In the genomic region with DNA sequence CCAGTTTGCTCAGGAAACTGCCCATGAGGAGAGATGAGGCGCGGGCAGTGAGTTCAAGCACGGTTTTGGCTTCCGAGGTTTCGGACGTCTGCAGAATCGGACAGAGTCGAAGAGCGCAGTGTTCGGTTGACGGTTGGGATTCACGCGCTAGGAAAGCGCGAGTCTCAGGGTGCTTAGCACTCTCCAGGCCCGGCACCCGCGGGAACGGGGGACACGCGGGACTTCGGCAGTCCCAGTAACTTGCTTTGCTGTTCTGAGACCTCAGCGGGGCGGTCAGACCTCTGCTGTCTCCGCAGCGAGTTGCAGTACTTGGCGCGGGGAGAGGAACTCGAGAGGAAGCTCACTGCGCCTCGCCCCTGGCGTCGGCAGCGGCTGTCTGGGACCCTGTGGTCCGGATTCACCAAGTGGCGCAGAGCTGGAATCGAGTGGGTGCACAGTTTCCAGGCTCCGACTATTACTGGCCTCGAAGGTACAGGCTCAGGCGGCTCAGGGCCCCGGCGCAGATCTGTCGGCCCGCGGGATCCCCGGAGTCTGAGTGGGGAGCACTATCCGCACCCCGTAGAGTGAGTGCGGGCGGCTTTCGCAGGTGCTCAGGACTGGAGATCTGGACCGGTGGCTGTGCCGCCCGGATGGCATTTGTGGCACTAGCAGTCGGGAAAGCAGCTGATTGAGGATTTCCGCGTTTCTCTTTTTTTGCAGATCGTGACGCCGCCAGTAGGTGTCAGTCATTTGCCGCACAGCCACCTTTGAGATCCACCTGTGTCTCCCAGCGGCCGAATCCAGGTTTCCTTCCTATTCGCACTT, we compare ENCODE assay signal across 1 cellular context.
A peak's percentile ranks its signal among the peaks of the same experiment; 100 is the strongest.
TF ChIP-seq lines count a peak whose summit lies in the region.

TSS of gene POM121L2 (minus strand) at position 128 of the 804 bp plus-strand sequence. CDS start at position 25, 103 bp downstream.

TF ChIP-seq in HepG2, 621 proteins besides CTCF, POLR2A, EP300 and RAD21 (continued from another document and continues in another):
- TF ChIP-seq, protein P1, sequence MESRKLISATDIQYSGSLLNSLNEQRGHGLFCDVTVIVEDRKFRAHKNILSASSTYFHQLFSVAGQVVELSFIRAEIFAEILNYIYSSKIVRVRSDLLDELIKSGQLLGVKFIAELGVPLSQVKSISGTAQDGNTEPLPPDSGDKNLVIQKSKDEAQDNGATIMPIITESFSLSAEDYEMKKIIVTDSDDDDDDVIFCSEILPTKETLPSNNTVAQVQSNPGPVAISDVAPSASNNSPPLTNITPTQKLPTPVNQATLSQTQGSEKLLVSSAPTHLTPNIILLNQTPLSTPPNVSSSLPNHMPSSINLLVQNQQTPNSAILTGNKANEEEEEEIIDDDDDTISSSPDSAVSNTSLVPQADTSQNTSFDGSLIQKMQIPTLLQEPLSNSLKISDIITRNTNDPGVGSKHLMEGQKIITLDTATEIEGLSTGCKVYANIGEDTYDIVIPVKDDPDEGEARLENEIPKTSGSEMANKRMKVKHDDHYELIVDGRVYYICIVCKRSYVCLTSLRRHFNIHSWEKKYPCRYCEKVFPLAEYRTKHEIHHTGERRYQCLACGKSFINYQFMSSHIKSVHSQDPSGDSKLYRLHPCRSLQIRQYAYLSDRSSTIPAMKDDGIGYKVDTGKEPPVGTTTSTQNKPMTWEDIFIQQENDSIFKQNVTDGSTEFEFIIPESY (CRISPR knock-in tag; IDR thresholded peaks at IDR 0.05): peak; percentile 16; the same call in 1 of the 2 replicates
- TF ChIP-seq, protein P2, sequence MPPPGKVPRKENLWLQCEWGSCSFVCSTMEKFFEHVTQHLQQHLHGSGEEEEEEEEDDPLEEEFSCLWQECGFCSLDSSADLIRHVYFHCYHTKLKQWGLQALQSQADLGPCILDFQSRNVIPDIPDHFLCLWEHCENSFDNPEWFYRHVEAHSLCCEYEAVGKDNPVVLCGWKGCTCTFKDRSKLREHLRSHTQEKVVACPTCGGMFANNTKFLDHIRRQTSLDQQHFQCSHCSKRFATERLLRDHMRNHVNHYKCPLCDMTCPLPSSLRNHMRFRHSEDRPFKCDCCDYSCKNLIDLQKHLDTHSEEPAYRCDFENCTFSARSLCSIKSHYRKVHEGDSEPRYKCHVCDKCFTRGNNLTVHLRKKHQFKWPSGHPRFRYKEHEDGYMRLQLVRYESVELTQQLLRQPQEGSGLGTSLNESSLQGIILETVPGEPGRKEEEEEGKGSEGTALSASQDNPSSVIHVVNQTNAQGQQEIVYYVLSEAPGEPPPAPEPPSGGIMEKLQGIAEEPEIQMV (CRISPR knock-in tag; IDR thresholded peaks at IDR 0.05; ENCODE audit: low read depth): peak; percentile 57; the same call in 1 of the 2 replicates
- TF ChIP-seq MAFF (IDR thresholded peaks at IDR 0.05; ENCODE audit: low read depth, low read length): 0 out of 2 replicates have a peak, but pooled peaks have one; percentile 2
- TF ChIP-seq JUNB (CRISPR knock-in tag; IDR thresholded peaks at IDR 0.05; ENCODE audit: borderline replicate concordance): no peak
- TF ChIP-seq MYNN (CRISPR knock-in tag; IDR thresholded peaks at IDR 0.05; ENCODE audit: low read depth): no peak
- peak; percentile 55; the same call in 1 of the 2 replicates for TF ChIP-seq MYPOP (CRISPR knock-in tag; IDR thresholded peaks at IDR 0.05)
- TF ChIP-seq SNAPC4 (CRISPR knock-in tag; IDR thresholded peaks at IDR 0.05): 0 out of 2 replicates have a peak, but pooled peaks have one; percentile 64
- 0 out of 4 replicates have a peak, but pooled peaks of 1 of the 2 experiments have one; percentile 26 for TF ChIP-seq KLF16 (CRISPR knock-in tag; IDR thresholded peaks at IDR 0.05)
- TF ChIP-seq ZNF121 (CRISPR knock-in tag; IDR thresholded peaks at IDR 0.05): 0 out of 2 replicates have a peak, but pooled peaks have one; percentile 37
- no peak for TF ChIP-seq ZSCAN5A (CRISPR knock-in tag; IDR thresholded peaks at IDR 0.05; ENCODE audit: borderline replicate concordance)
- TF ChIP-seq, protein P3, sequence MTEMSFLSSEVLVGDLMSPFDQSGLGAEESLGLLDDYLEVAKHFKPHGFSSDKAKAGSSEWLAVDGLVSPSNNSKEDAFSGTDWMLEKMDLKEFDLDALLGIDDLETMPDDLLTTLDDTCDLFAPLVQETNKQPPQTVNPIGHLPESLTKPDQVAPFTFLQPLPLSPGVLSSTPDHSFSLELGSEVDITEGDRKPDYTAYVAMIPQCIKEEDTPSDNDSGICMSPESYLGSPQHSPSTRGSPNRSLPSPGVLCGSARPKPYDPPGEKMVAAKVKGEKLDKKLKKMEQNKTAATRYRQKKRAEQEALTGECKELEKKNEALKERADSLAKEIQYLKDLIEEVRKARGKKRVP (CRISPR knock-in tag; IDR thresholded peaks at IDR 0.05): no peak
- peak; percentile 50; the same call in 1 of the 2 replicates for TF ChIP-seq SALL1 (CRISPR knock-in tag; IDR thresholded peaks at IDR 0.05)
- TF ChIP-seq ZNF263 (CRISPR knock-in tag; IDR thresholded peaks at IDR 0.05): peak; percentile 72; the same call in 1 of the 2 replicates
- no peak for TF ChIP-seq NCOA1 (CRISPR knock-in tag; IDR thresholded peaks at IDR 0.05)
- 0 out of 2 replicates have a peak, but pooled peaks have one; percentile 83 for TF ChIP-seq ZNF850 (CRISPR knock-in tag; conservative IDR thresholded peaks at IDR 0.05)
- peak; percentile 66; the same call in 1 of the 2 replicates for TF ChIP-seq ZNF383 (CRISPR knock-in tag; IDR thresholded peaks at IDR 0.05; ENCODE audit: borderline replicate concordance)
- no peak for TF ChIP-seq CENPT (CRISPR knock-in tag; IDR thresholded peaks at IDR 0.05; ENCODE audit: low read depth)
- peak; percentile 33 for TF ChIP-seq PTBP1 (IDR thresholded peaks at IDR 0.05; ENCODE audit: low read depth, low read length, poor library complexity, severe bottlenecking)
- peak; percentile 33; the same call in 1 of the 2 replicates for TF ChIP-seq IKZF5 (CRISPR knock-in tag; IDR thresholded peaks at IDR 0.05)
- TF ChIP-seq, protein P4, sequence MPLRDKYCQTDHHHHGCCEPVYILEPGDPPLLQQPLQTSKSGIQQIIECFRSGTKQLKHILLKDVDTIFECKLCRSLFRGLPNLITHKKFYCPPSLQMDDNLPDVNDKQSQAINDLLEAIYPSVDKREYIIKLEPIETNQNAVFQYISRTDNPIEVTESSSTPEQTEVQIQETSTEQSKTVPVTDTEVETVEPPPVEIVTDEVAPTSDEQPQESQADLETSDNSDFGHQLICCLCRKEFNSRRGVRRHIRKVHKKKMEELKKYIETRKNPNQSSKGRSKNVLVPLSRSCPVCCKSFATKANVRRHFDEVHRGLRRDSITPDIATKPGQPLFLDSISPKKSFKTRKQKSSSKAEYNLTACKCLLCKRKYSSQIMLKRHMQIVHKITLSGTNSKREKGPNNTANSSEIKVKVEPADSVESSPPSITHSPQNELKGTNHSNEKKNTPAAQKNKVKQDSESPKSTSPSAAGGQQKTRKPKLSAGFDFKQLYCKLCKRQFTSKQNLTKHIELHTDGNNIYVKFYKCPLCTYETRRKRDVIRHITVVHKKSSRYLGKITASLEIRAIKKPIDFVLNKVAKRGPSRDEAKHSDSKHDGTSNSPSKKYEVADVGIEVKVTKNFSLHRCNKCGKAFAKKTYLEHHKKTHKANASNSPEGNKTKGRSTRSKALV (CRISPR knock-in tag; IDR thresholded peaks at IDR 0.05): no peak
- peak; percentile 66; the same call in 1 of the 2 replicates for TF ChIP-seq ZNF761 (CRISPR knock-in tag; conservative IDR thresholded peaks at IDR 0.05)
- TF ChIP-seq LCORL (IDR thresholded peaks at IDR 0.05): no peak
- peak; percentile 57; the same call in 1 of the 2 replicates for TF ChIP-seq LCORL (CRISPR knock-in tag; IDR thresholded peaks at IDR 0.05)
- 0 out of 2 replicates have a peak, but pooled peaks have one; percentile 46 for TF ChIP-seq HIVEP1 (CRISPR knock-in tag; IDR thresholded peaks at IDR 0.05)
- TF ChIP-seq ZNF598 (CRISPR knock-in tag; IDR thresholded peaks at IDR 0.05; ENCODE audit: borderline replicate concordance): peak; percentile 43; the same call in 1 of the 2 replicates
- TF ChIP-seq ZNF235 (CRISPR knock-in tag; IDR thresholded peaks at IDR 0.05; ENCODE audit: borderline replicate concordance): 0 out of 2 replicates have a peak, but pooled peaks have one; percentile 29
- TF ChIP-seq ARID2 (CRISPR knock-in tag; IDR thresholded peaks at IDR 0.05; ENCODE audit: borderline replicate concordance): peak; percentile 60; the same call in 1 of the 2 replicates
- peak; percentile 67 for TF ChIP-seq GATAD2A (CRISPR knock-in tag; IDR thresholded peaks at IDR 0.05)
- 0 out of 2 replicates have a peak, but pooled peaks have one; percentile 26 for TF ChIP-seq TMF1 (CRISPR knock-in tag; IDR thresholded peaks at IDR 0.05; ENCODE audit: low read depth)
- TF ChIP-seq, protein P5, sequence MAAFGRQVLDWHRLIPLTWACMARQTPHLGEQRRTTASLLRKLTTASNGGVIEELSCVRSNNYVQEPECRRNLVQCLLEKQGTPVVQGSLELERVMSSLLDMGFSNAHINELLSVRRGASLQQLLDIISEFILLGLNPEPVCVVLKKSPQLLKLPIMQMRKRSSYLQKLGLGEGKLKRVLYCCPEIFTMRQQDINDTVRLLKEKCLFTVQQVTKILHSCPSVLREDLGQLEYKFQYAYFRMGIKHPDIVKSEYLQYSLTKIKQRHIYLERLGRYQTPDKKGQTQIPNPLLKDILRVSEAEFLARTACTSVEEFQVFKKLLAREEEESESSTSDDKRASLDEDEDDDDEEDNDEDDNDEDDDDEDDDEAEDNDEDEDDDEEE (CRISPR knock-in tag; IDR thresholded peaks at IDR 0.05): no peak; the same call in 1 of the 2 replicates
- TF ChIP-seq ARNT2 (CRISPR knock-in tag; IDR thresholded peaks at IDR 0.05; ENCODE audit: low read depth): peak; percentile 52; the same call in 1 of the 2 replicates
